Comparison of ENCODE assay signal across 1 cellular context in the genomic region with DNA sequence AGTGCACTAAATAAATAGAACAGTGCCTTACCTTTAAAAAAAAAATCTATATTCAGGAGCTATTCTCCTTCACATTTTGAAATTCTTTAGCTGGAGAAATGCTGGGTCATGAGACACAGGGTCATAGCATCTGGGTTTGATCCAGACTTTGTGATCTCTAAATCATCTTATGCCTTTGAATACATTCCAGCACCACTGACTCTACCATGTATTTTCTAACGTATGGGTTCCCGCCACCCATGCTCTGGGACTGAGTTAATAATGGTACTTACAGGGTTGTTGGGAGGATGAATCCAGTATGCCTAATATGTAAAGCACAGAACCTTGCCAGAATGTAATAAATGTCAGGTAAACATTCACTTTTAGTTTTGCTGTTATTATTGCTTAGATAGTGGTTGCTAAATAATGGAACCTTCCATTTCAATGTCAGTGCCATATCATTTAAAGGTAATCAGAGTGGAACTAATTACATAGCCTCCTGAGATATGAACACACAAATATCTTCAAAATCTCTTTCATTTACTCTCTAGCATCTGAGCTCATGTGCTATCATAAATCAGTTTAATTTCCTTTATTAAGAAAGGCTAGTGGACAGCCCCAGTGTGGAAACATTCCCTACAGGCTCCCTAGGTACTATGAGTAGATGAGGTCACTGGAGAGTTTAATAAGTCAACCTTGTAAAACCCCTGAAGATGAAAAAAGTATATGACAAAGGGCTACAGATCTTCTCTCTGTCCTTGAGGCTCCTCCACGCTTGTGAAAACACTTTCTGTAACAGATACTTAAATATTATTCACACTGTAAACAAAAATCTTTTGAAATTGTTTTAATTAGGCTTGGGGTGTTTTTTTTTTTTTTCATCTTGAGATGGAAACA.
TF ChIP-seq lines count a peak whose summit lies in the region.

No MANE protein-coding gene starts in this region.

TF ChIP-seq in SK-N-SH treated with all-trans-retinoic acid at 6 μM for 48 hours, 23 proteins besides CTCF, POLR2A, EP300 and RAD21 (continued from another document):
- 0 out of 2 replicates have a peak, but pooled peaks have one; percentile 19 for TF ChIP-seq SNAI2 (CRISPR knock-in tag; IDR thresholded peaks at IDR 0.05)
- TF ChIP-seq ZFP3 (CRISPR knock-in tag; IDR thresholded peaks at IDR 0.05), result 0 out of 2 replicates have a peak, but pooled peaks have one; percentile 36
- TF ChIP-seq ZNF565 (CRISPR knock-in tag; conservative IDR thresholded peaks at IDR 0.05; ENCODE audit: low read depth), result no peak
- TF ChIP-seq, protein P1, sequence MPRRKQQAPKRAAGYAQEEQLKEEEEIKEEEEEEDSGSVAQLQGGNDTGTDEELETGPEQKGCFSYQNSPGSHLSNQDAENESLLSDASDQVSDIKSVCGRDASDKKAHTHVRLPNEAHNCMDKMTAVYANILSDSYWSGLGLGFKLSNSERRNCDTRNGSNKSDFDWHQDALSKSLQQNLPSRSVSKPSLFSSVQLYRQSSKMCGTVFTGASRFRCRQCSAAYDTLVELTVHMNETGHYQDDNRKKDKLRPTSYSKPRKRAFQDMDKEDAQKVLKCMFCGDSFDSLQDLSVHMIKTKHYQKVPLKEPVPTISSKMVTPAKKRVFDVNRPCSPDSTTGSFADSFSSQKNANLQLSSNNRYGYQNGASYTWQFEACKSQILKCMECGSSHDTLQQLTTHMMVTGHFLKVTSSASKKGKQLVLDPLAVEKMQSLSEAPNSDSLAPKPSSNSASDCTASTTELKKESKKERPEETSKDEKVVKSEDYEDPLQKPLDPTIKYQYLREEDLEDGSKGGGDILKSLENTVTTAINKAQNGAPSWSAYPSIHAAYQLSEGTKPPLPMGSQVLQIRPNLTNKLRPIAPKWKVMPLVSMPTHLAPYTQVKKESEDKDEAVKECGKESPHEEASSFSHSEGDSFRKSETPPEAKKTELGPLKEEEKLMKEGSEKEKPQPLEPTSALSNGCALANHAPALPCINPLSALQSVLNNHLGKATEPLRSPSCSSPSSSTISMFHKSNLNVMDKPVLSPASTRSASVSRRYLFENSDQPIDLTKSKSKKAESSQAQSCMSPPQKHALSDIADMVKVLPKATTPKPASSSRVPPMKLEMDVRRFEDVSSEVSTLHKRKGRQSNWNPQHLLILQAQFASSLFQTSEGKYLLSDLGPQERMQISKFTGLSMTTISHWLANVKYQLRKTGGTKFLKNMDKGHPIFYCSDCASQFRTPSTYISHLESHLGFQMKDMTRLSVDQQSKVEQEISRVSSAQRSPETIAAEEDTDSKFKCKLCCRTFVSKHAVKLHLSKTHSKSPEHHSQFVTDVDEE (CRISPR knock-in tag; IDR thresholded peaks at IDR 0.05), result peak; percentile 82; the same call in 1 of the 2 replicates
- TF ChIP-seq, protein P2, sequence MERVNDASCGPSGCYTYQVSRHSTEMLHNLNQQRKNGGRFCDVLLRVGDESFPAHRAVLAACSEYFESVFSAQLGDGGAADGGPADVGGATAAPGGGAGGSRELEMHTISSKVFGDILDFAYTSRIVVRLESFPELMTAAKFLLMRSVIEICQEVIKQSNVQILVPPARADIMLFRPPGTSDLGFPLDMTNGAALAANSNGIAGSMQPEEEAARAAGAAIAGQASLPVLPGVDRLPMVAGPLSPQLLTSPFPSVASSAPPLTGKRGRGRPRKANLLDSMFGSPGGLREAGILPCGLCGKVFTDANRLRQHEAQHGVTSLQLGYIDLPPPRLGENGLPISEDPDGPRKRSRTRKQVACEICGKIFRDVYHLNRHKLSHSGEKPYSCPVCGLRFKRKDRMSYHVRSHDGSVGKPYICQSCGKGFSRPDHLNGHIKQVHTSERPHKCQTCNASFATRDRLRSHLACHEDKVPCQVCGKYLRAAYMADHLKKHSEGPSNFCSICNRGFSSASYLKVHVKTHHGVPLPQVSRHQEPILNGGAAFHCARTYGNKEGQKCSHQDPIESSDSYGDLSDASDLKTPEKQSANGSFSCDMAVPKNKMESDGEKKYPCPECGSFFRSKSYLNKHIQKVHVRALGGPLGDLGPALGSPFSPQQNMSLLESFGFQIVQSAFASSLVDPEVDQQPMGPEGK (CRISPR knock-in tag; IDR thresholded peaks at IDR 0.05; ENCODE audit: borderline replicate concordance), result no peak
- TF ChIP-seq TOX (CRISPR knock-in tag; IDR thresholded peaks at IDR 0.05; ENCODE audit: borderline replicate concordance), result no peak
- peak; percentile 81 for TF ChIP-seq ZNF70 (CRISPR knock-in tag; IDR thresholded peaks at IDR 0.05)
- no peak for TF ChIP-seq ESRRG (CRISPR knock-in tag; IDR thresholded peaks at IDR 0.05)
- no peak for TF ChIP-seq ZNF8 (CRISPR knock-in tag; IDR thresholded peaks at IDR 0.05)
- TF ChIP-seq, protein P3, sequence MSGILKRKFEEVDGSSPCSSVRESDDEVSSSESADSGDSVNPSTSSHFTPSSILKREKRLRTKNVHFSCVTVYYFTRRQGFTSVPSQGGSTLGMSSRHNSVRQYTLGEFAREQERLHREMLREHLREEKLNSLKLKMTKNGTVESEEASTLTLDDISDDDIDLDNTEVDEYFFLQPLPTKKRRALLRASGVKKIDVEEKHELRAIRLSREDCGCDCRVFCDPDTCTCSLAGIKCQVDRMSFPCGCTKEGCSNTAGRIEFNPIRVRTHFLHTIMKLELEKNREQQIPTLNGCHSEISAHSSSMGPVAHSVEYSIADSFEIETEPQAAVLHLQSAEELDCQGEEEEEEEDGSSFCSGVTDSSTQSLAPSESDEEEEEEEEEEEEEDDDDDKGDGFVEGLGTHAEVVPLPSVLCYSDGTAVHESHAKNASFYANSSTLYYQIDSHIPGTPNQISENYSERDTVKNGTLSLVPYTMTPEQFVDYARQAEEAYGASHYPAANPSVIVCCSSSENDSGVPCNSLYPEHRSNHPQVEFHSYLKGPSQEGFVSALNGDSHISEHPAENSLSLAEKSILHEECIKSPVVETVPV (CRISPR knock-in tag; IDR thresholded peaks at IDR 0.05), result no peak
TF ChIP-seq in SK-N-SH treated with all-trans-retinoic acid at 6 μM for 48 hours: peak in this region for 8.
